ENCODE assay signal across 1 cellular context in genomic region chr2:152548111-152548875, GRCh38.
TF ChIP-seq lines count a peak whose summit lies in the region.

No MANE protein-coding gene starts in this region.

TF ChIP-seq in WTC11, 78 proteins besides CTCF, POLR2A, EP300 and RAD21 (continued from another document):
- TF ChIP-seq, protein P1, sequence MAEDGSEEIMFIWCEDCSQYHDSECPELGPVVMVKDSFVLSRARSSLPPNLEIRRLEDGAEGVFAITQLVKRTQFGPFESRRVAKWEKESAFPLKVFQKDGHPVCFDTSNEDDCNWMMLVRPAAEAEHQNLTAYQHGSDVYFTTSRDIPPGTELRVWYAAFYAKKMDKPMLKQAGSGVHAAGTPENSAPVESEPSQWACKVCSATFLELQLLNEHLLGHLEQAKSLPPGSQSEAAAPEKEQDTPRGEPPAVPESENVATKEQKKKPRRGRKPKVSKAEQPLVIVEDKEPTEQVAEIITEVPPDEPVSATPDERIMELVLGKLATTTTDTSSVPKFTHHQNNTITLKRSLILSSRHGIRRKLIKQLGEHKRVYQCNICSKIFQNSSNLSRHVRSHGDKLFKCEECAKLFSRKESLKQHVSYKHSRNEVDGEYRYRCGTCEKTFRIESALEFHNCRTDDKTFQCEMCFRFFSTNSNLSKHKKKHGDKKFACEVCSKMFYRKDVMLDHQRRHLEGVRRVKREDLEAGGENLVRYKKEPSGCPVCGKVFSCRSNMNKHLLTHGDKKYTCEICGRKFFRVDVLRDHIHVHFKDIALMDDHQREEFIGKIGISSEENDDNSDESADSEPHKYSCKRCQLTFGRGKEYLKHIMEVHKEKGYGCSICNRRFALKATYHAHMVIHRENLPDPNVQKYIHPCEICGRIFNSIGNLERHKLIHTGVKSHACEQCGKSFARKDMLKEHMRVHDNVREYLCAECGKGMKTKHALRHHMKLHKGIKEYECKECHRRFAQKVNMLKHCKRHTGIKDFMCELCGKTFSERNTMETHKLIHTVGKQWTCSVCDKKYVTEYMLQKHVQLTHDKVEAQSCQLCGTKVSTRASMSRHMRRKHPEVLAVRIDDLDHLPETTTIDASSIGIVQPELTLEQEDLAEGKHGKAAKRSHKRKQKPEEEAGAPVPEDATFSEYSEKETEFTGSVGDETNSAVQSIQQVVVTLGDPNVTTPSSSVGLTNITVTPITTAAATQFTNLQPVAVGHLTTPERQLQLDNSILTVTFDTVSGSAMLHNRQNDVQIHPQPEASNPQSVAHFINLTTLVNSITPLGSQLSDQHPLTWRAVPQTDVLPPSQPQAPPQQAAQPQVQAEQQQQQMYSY (CRISPR knock-in tag; IDR thresholded peaks at IDR 0.05): no peak
